ENCODE assay signal across 8 cellular contexts in genomic region chr3:49120096-49120437, GRCh38. TPM values are rescaled to one million over a fixed set of nuclear protein-coding genes. Genes with fewer than 3 reads are reported as not detected.
A peak's percentile ranks its signal among the peaks of the same experiment; 100 is the strongest.
DNase-seq lines count a peak whose midpoint lies in the region; ATAC-seq and TF ChIP-seq lines count a peak whose summit lies in the region.

No MANE protein-coding gene starts in this region.

- H3K9ac ChIP-seq in HUES48 (ENCODE audit: low read depth, low read length) (peak overlapping the region; percentile 94), liver (ENCODE audit: low read depth in 1 of 2, low read length in 2 of 2) (peak overlapping the region; percentile 79 to 91)

- H3K36me3 ChIP-seq in HUES48 (ENCODE audit: control insufficient read depth, insufficient read depth, low read length) (peaks cover 74% of the 10 kb centered on the region), breast epithelium (peaks cover 32% of the 10 kb centered on the region), liver (ENCODE audit: control insufficient read depth in 4 of 4, insufficient read depth in 3 of 4, low read depth in 1 of 4, low read length in 3 of 4) (peaks cover 23 to 66% (median 40%) of the 10 kb centered on the region in 4 donors), upper lobe of left lung (peaks cover 50 to 80% (median 74%) of the 10 kb centered on the region in 4 donors)

- TF ChIP-seq POLR2A in breast epithelium (IDR thresholded peaks at IDR 0.05) (no peak), upper lobe of left lung (IDR thresholded peaks at IDR 0.05) (no peak)

- TF ChIP-seq CTCF in breast epithelium (IDR thresholded peaks at IDR 0.05): no peak
- TF ChIP-seq CTCF in liver (IDR thresholded peaks at IDR 0.05; ENCODE audit: low read depth, low read length, missing input control): no peak
- TF ChIP-seq CTCF in upper lobe of left lung (IDR thresholded peaks at IDR 0.05): no peak

- TF ChIP-seq RAD21 in liver (IDR thresholded peaks at IDR 0.05): no peak

- no peaks in the 10 kb centered on the region for H3K27me3 ChIP-seq in HUES48 (ENCODE audit: control insufficient read depth, insufficient read depth, low read length)
- H3K27me3 ChIP-seq in breast epithelium: no peaks in the 10 kb centered on the region
- H3K27me3 ChIP-seq in liver (ENCODE audit: control insufficient read depth in 4 of 4, insufficient read depth in 4 of 4, low read length in 3 of 4): no peaks in the 10 kb centered on the region
- H3K27me3 ChIP-seq in upper lobe of left lung: no peaks in the 10 kb centered on the region

- H3K4me3 ChIP-seq in HUES48 (ENCODE audit: low read depth, low read length) (peak overlapping the region; percentile 97), breast epithelium (peak overlapping the region; percentile 79 to 95 (median 91)), liver (ENCODE audit: low read depth in 1 of 3, low read length in 3 of 3) (peak overlapping the region; percentile 90 to 94 (median 91)), upper lobe of left lung (peak overlapping the region; percentile 58 to 99 (median 88))

- H3K27ac ChIP-seq in HUES48 (ENCODE audit: low read depth, low read length): peak overlapping the region; percentile 96
- peak overlapping the region; percentile 96 for H3K27ac ChIP-seq in breast epithelium
- peak overlapping the region; percentile 83 to 89 for H3K27ac ChIP-seq in liver (ENCODE audit: low read depth in 1 of 2, low read length in 2 of 2)
- peak overlapping the region; percentile 89 to 99 (median 96) for H3K27ac ChIP-seq in upper lobe of left lung

- intact Hi-C loops in breast epithelium (cut with DNase I; ENCODE audit: low total_unique reads): loop anchor here (1.0 kb wide), 1 partner anchor 16 kb away; the partner anchor contains the start of gene QARS1

- peak; percentile 41 for DNase-seq in D341Med (ENCODE audit: low spot score)
- DNase-seq in breast epithelium (ENCODE audit: low spot score in 2 of 2): no peak
- no peak for DNase-seq in upper lobe of left lung
- no peak for DNase-seq in NCI-H1930 (lab: John Stamatoyannopoulos, UW)
- no peak for DNase-seq in SIG-M5 treated with dmso at 0.1 percent for 504 hours (lab: John Stamatoyannopoulos, UW; ENCODE audit: unreplicated experiment)
- no peak for DNase-seq in HK-2 (ENCODE audit: unreplicated experiment)

- WGBS in liver: 0% methylated on average over 9 of the region's 9 CpGs
- WGBS in upper lobe of left lung, 2 donors: 0% methylated on average over 9 of the region's 9 CpGs; no CpG with 5 or more reads in 1 of the 2 donors

- H3K4me1 ChIP-seq in HUES48 (ENCODE audit: control insufficient read depth, insufficient read depth, low read length) (no peaks in the 10 kb centered on the region), breast epithelium (peaks cover 8 to 11% of the 10 kb centered on the region in 2 donors), liver (ENCODE audit: control insufficient read depth in 4 of 4, insufficient read depth in 4 of 4, low read length in 3 of 4) (peaks cover 4 to 16% (median 13%) of the 10 kb centered on the region in 4 donors), upper lobe of left lung (peaks cover 15 to 25% (median 19%) of the 10 kb centered on the region in 4 donors)

- no peak for TF ChIP-seq EP300 in upper lobe of left lung (IDR thresholded peaks at IDR 0.05)

- H3K9me3 ChIP-seq in HUES48 (ENCODE audit: control insufficient read depth, insufficient read depth, low read length) (no peaks in the 10 kb centered on the region), breast epithelium (no peaks in the 10 kb centered on the region), liver (ENCODE audit: control insufficient read depth in 4 of 4, low read length in 3 of 4) (no peaks in the 10 kb centered on the region), upper lobe of left lung (no peaks in the 10 kb centered on the region)

- ATAC-seq in upper lobe of left lung (ENCODE audit: low FRiP score in 2 of 2): no peak

TF ChIP-seq in liver, 16 proteins besides CTCF, POLR2A, EP300 and RAD21:
- TF ChIP-seq RXRA (IDR thresholded peaks at IDR 0.05) (no peak), FOXA1 (IDR thresholded peaks at IDR 0.05) (no peak), JUND (IDR thresholded peaks at IDR 0.05) (no peak), REST (IDR thresholded peaks at IDR 0.05) (no peak), TAF1 (conservative IDR thresholded peaks at IDR 0.05) (no peak)
TF ChIP-seq in liver: peak in this region for 0.

RNA-seq across cellular contexts. Expression of gene USP19, which starts 0.6 kb away (rescaled TPM):
- total RNA-seq in breast epithelium (10 to 100 TPM; 49.2 to 57.2 (median 56.2) TPM), liver (10 to 100 TPM; 36.4 to 39.6 TPM), upper lobe of left lung (10 to 100 TPM; 42.6 to 76.4 (median 57.2) TPM)
- polyA plus RNA-seq in liver: 10 to 100 TPM in 1 of 2 donors, 1 to 10 TPM in 1; 8.1 to 18.3 TPM

RNA-seq across cellular contexts. Expression of gene LAMB2, which starts 12.8 kb away (rescaled TPM):
- total RNA-seq in breast epithelium: 100 to 1,000 TPM; 411 to 700 (median 540) TPM
- total RNA-seq in liver: 100 to 1,000 TPM; 134 TPM
- polyA plus RNA-seq in liver: 100 to 1,000 TPM in 1 of 2 donors, 10 to 100 TPM in 1; 87.6 to 172 TPM
- 100 to 1,000 TPM; 349 to 904 (median 555) TPM for total RNA-seq in upper lobe of left lung

RNA-seq across cellular contexts. Expression of gene QARS1, which starts 15.5 kb away (rescaled TPM):
- total RNA-seq in breast epithelium (100 to 1,000 TPM; 233 to 268 (median 252) TPM), liver (100 to 1,000 TPM; 192 to 226 TPM), upper lobe of left lung (100 to 1,000 TPM; 143 to 256 (median 191) TPM)
- polyA plus RNA-seq in liver: 10 to 100 TPM; 58.0 to 97.5 TPM

RNA-seq across cellular contexts. Expression of gene QRICH1, which starts 26.2 kb away (rescaled TPM):
- 100 to 1,000 TPM in 1 of 3 donors, 10 to 100 TPM in 2; 73.1 to 115 (median 99.3) TPM for total RNA-seq in breast epithelium
- 10 to 100 TPM; 32.5 to 35.1 TPM for total RNA-seq in liver
- 10 to 100 TPM; 17.3 to 19.0 TPM for polyA plus RNA-seq in liver
- total RNA-seq in upper lobe of left lung: 100 to 1,000 TPM in 1 of 6 donors, 10 to 100 TPM in 5; 65.6 to 145 (median 74.2) TPM

RNA-seq across cellular contexts. Expression of gene CCDC71, which starts 46.1 kb away (rescaled TPM):
- total RNA-seq in breast epithelium (10 to 100 TPM; 29.0 to 39.7 (median 31.8) TPM), liver (10 to 100 TPM in 1 of 2 donors, 1 to 10 TPM in 1; 6.1 to 10.4 TPM), upper lobe of left lung (10 to 100 TPM; 20.7 to 31.6 (median 26.0) TPM)
- polyA plus RNA-seq in liver: 10 to 100 TPM in 1 of 2 donors, 1 to 10 TPM in 1; 1.1 to 10.7 TPM
